Comparison of ENCODE assay signal across 26 cellular contexts in genomic region chr11:70741085-70741484, GRCh38.
"Had no signal": no experiment of that assay in that cellular context is flagged by ENCODE, and none has a peak within 500 bp of the region (broad histone marks: within the 10 kb centered on the region; RNA-seq: fewer than 3 reads in every experiment).

No MANE protein-coding gene starts in this region.

- H3K4me3 ChIP-seq: hepatocyte, left ventricle myocardium inferior, lung, mucosa of descending colon, ovary, prostate gland, skin epidermis, stomach, testis, thyroid gland, transverse colon, upper lobe of left lung, vagina had no signal

- H3K27ac ChIP-seq: hepatocyte, left ventricle myocardium inferior, ovary, prostate gland, skin epidermis, stomach, testis, thyroid gland, transverse colon, upper lobe of left lung, vagina had no signal

- DNase-seq: islet precursor cell; left ventricle myocardium inferior; midbrain; mucosa of descending colon; ovary; right cardiac atrium; stimulated activated CD4-positive, alpha-beta T cell treated with anti-CD3 and anti-CD28 coated beads, Interleukin-12 subunit alpha, Interleukin-12 subunit beta, amount 100 ng/mL, for 4 hours; stimulated activated CD4-positive, alpha-beta T cell treated with anti-CD3 and anti-CD28 coated beads, Interleukin-15, amount 100 ng/mL, for 24 hours; stimulated activated CD4-positive, alpha-beta T cell treated with anti-CD3 and anti-CD28 coated beads, Interleukin-2, amount 100 ng/mL, for 24 hours; stimulated activated CD4-positive, alpha-beta T cell treated with anti-CD3 and anti-CD28 coated beads, Interleukin-4, amount 100 ng/mL, for 1 hour; stimulated activated naive B cell treated with anti-CD40 and anti-IgM and Interleukin-4, amounts not matched to agents 10 μg/mL and 1 μg/mL and 100 μg/mL, for 72 hours; stimulated activated naive CD8-positive, alpha-beta T cell treated with anti-CD3 and anti-CD28 coated beads, Interleukin-15, Interleukin-2, amounts not matched to agents 100 U/mL and 50 U/mL, for 24 hours; stomach; testis; thyroid gland; transverse colon; upper lobe of left lung had no signal

- H3K27me3 ChIP-seq: hepatocyte, ovary, testis, thyroid gland, transverse colon, upper lobe of left lung, vagina had no signal

- H3K9me3 Mint-ChIP-seq: nephron; neural crest cell; stimulated activated naive B cell treated with anti-CD40 and anti-IgM and Interleukin-4, amounts not matched to agents 10 μg/mL and 1 μg/mL and 100 μg/mL, for 72 hours had no signal

- H3K4me1 ChIP-seq: left ventricle myocardium inferior, prostate gland, testis, thyroid gland, transverse colon, upper lobe of left lung, vagina had no signal

- H3K4me1 Mint-ChIP-seq: nephron; stimulated activated naive B cell treated with anti-CD40 and anti-IgM and Interleukin-4, amounts not matched to agents 10 μg/mL and 1 μg/mL and 100 μg/mL, for 72 hours had no signal

- H2AFZ ChIP-seq: hepatocyte had no signal

- H3K79me2 ChIP-seq: hepatocyte had no signal

- H3K9me3 ChIP-seq: left ventricle myocardium inferior, mucosa of descending colon, ovary, prostate gland, stomach, testis, thyroid gland, transverse colon, upper lobe of left lung, vagina had no signal

- H3K36me3 ChIP-seq: left ventricle myocardium inferior, ovary, prostate gland, stomach, thyroid gland, transverse colon, upper lobe of left lung, vagina had no signal

- H3K4me2 ChIP-seq: hepatocyte had no signal

- H3K27ac Mint-ChIP-seq: naive thymus-derived CD8-positive, alpha-beta T cell; nephron; stimulated activated naive B cell treated with anti-CD40 and anti-IgM and Interleukin-4, amounts not matched to agents 10 μg/mL and 1 μg/mL and 100 μg/mL, for 72 hours had no signal

- ATAC-seq: mucosa of descending colon; naive thymus-derived CD8-positive, alpha-beta T cell; right cardiac atrium; sciatic nerve; stimulated activated naive B cell treated with anti-CD40 and anti-IgM and Interleukin-4, amounts not matched to agents 10 μg/mL and 1 μg/mL and 100 μg/mL, for 72 hours; stimulated activated naive CD8-positive, alpha-beta T cell treated with anti-CD3 and anti-CD28 coated beads, Interleukin-15, Interleukin-2, amounts not matched to agents 100 U/mL and 50 U/mL, for 24 hours had no signal

- H3K36me3 Mint-ChIP-seq: naive thymus-derived CD8-positive, alpha-beta T cell; stimulated activated naive B cell treated with anti-CD40 and anti-IgM and Interleukin-4, amounts not matched to agents 10 μg/mL and 1 μg/mL and 100 μg/mL, for 72 hours had no signal

- H3K4me3 Mint-ChIP-seq: naive thymus-derived CD8-positive, alpha-beta T cell; nephron; neural crest cell; stimulated activated naive B cell treated with anti-CD40 and anti-IgM and Interleukin-4, amounts not matched to agents 10 μg/mL and 1 μg/mL and 100 μg/mL, for 72 hours had no signal
